In the genomic region with DNA sequence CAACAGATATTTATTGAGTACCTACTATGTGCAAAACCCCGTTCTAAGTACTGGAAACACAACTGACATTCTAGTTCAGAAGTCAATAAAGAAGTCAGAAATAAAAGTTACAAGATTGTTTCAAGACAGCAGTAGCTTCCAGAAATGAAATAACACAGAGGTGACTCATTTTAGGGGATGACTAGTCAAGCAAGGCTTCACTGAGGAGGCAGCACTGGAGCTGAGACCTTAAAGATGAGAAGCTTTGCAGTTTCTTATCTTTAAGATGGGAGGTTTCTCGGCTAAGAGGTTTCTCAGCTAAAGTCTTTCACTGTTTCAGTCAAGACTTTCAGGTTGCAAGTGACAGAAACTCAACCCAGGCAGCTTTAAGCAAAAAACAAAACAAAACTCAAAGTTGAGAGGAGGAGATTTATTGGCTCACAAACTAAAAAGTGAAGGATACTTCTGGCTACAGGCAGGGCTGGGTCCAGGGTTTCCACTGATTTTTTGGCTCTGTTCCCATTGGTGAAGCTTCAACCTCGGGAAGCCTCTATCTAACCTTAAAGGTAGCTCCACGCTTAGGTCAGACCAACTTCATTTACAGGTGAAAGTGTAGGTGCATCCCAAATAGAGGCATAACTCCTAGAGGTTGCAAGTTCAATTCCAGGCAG, we compare ENCODE assay signal across 8 cellular contexts.
DNase-seq lines count a peak whose midpoint lies in the region; ATAC-seq and TF ChIP-seq lines count a peak whose summit lies in the region.

No MANE protein-coding gene starts in this region.

- no peak for TF ChIP-seq CTCF in GM20000 (IDR thresholded peaks at IDR 0.05; ENCODE audit: extremely low read depth, missing control alignments)
- TF ChIP-seq CTCF in GM13976 (IDR thresholded peaks at IDR 0.05; ENCODE audit: borderline replicate concordance, control extremely low read depth, extremely low read depth, insufficient read depth, missing control alignments), result no peak

- peak; percentile 63 for ATAC-seq in GM21825 (IDR thresholded peaks at IDR 0.05; ENCODE audit: unreplicated experiment)
- peak; percentile 86 for ATAC-seq in SK-N-SH treated with all-trans-retinoic acid at 6 μM for 48 hours
- ATAC-seq in HG02763 (IDR thresholded peaks at IDR 0.05; ENCODE audit: unreplicated experiment), result no peak

- DNase-seq in EL (peak; percentile 89), islet precursor cell (peak; percentile 71), midbrain (lab: John Stamatoyannopoulos, UW) (no peak), GM20000 (ENCODE audit: low spot score) (no peak), GM13976 (ENCODE audit: low spot score) (no peak)

- in situ Hi-C loops in GM13976 (cut with MboI; ENCODE audit: low sequenced_read_pairs, unreplicated experiment), result loop anchor here (25.0 kb wide), 1 partner anchor 391 kb away; no protein-coding TSS in a partner anchor

TF ChIP-seq in SK-N-SH treated with all-trans-retinoic acid at 6 μM for 48 hours, 23 proteins besides CTCF, POLR2A, EP300 and RAD21:
- TF ChIP-seq BACH2 (CRISPR knock-in tag; IDR thresholded peaks at IDR 0.05; ENCODE audit: borderline replicate concordance) (no peak), OSR1 (CRISPR knock-in tag; IDR thresholded peaks at IDR 0.05) (no peak), ZNF8 (CRISPR knock-in tag; IDR thresholded peaks at IDR 0.05) (no peak), RARB (CRISPR knock-in tag; IDR thresholded peaks at IDR 0.05) (no peak), SNAI2 (CRISPR knock-in tag; IDR thresholded peaks at IDR 0.05) (no peak), TOX (CRISPR knock-in tag; IDR thresholded peaks at IDR 0.05; ENCODE audit: borderline replicate concordance) (no peak)
- TF ChIP-seq, protein P1, sequence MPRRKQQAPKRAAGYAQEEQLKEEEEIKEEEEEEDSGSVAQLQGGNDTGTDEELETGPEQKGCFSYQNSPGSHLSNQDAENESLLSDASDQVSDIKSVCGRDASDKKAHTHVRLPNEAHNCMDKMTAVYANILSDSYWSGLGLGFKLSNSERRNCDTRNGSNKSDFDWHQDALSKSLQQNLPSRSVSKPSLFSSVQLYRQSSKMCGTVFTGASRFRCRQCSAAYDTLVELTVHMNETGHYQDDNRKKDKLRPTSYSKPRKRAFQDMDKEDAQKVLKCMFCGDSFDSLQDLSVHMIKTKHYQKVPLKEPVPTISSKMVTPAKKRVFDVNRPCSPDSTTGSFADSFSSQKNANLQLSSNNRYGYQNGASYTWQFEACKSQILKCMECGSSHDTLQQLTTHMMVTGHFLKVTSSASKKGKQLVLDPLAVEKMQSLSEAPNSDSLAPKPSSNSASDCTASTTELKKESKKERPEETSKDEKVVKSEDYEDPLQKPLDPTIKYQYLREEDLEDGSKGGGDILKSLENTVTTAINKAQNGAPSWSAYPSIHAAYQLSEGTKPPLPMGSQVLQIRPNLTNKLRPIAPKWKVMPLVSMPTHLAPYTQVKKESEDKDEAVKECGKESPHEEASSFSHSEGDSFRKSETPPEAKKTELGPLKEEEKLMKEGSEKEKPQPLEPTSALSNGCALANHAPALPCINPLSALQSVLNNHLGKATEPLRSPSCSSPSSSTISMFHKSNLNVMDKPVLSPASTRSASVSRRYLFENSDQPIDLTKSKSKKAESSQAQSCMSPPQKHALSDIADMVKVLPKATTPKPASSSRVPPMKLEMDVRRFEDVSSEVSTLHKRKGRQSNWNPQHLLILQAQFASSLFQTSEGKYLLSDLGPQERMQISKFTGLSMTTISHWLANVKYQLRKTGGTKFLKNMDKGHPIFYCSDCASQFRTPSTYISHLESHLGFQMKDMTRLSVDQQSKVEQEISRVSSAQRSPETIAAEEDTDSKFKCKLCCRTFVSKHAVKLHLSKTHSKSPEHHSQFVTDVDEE (CRISPR knock-in tag; IDR thresholded peaks at IDR 0.05), result no peak

Comparison
In these comparisons a context has a peak if more than half of its experiments do, and no peak if none do; other contexts are left out.
1. DNase-seq: peak in EL (single experiment) and islet precursor cell (single experiment); none in midbrain (single experiment), GM20000 (single experiment) and GM13976 (single experiment).